ENCODE assay signal across 8 cellular contexts in genomic region chr5:181217111-181217804, GRCh38. TPM values are rescaled to one million over a fixed set of nuclear protein-coding genes. Genes with fewer than 3 reads are reported as not detected.
DNase-seq lines count a peak whose midpoint lies in the region; ATAC-seq and TF ChIP-seq lines count a peak whose summit lies in the region.

No MANE protein-coding gene starts in this region.

- H3K27ac ChIP-seq in HUES48 (ENCODE audit: low read depth, low read length) (no peak overlapping the region), ovary (peak overlapping the region; percentile 5 to 56)

- TF ChIP-seq CTCF in foreskin fibroblast (IDR thresholded peaks at IDR 0.05; ENCODE audit: low read depth, low read length) = no peak
- TF ChIP-seq CTCF in ovary (IDR thresholded peaks at IDR 0.05) = no peak

- no peaks in the 10 kb centered on the region for H3K9me3 ChIP-seq in HUES48 (ENCODE audit: control insufficient read depth, insufficient read depth, low read length)
- no peaks in the 10 kb centered on the region for H3K9me3 ChIP-seq in ovary

- H3K36me3 ChIP-seq in HUES48 (ENCODE audit: control insufficient read depth, insufficient read depth, low read length) (no peaks in the 10 kb centered on the region), ovary (no peaks in the 10 kb centered on the region)

- H3K4me1 ChIP-seq in HUES48 (ENCODE audit: control insufficient read depth, insufficient read depth, low read length) (no peaks in the 10 kb centered on the region), ovary (ENCODE audit: insufficient read depth) (peaks cover 3% of the 10 kb centered on the region)

- H3K9ac ChIP-seq in HUES48 (ENCODE audit: low read depth, low read length) = no peak overlapping the region

- DNase-seq in activated T-cell treated with anti-CD3 and anti-CD28 coated beads, Interleukin-2, amount 50 U/mL, for 1 hour = peak; percentile 72
- DNase-seq in foreskin fibroblast (peak; percentile 38 to 76), ovary (peak; percentile 53 to 70 (median 62)), NCI-H2029 (lab: John Stamatoyannopoulos, UW) (no peak), NCI-H82 (lab: John Stamatoyannopoulos, UW) (no peak)

- 1% methylated on average over 45 to 46 of the region's 46 CpGs for WGBS in ovary, 3 donors

- no peak for TF ChIP-seq EP300 in ovary (IDR thresholded peaks at IDR 0.05)

- TF ChIP-seq POLR2A in ovary (IDR thresholded peaks at IDR 0.05) = no peak

- peak; percentile 21 for ATAC-seq in GM18517 (IDR thresholded peaks at IDR 0.05; ENCODE audit: unreplicated experiment)
- ATAC-seq in HG03139 (IDR thresholded peaks at IDR 0.05; ENCODE audit: unreplicated experiment) = no peak

- H3K27me3 ChIP-seq in HUES48 (ENCODE audit: control insufficient read depth, insufficient read depth, low read length) (peaks cover 13% of the 10 kb centered on the region), ovary (no peaks in the 10 kb centered on the region)

- H3K4me3 ChIP-seq in HUES48 (ENCODE audit: low read depth, low read length) = peak overlapping the region; percentile 80
- H3K4me3 ChIP-seq in foreskin fibroblast (ENCODE audit: low read depth in 1 of 2, low read length in 2 of 2) = peak overlapping the region; percentile 40 to 41
- H3K4me3 ChIP-seq in ovary = peak overlapping the region; percentile 34

- intact Hi-C loops in ovary (cut with DNase I) = loop anchor here in 1 of 4 donors (2.0 kb wide), 1 partner anchor 26 kb away; no protein-coding TSS in a partner anchor

RNA-seq across cellular contexts. Expression of gene TRIM41, which starts 5.8 kb away (rescaled TPM):
- total RNA-seq in ovary = 10 to 100 TPM in 6 of 7 donors, 1 to 10 TPM in 1; 8.2 to 22.7 (median 17.6) TPM
- 10 to 100 TPM; 11.1 to 13.2 TPM for polyA plus RNA-seq in ovary

RNA-seq across cellular contexts. Expression of gene TRIM7, which starts 12.3 kb away (rescaled TPM):
- total RNA-seq in ovary = 1 to 10 TPM in 2 of 7 donors, under 1 TPM in 5; 0.34 to 2.9 (median 0.93) TPM
- under 1 TPM; 0.45 to 0.82 TPM for polyA plus RNA-seq in ovary

RNA-seq across cellular contexts. Expression of gene RACK1, which starts 26.4 kb away (rescaled TPM):
- 1,000 to 10,000 TPM; 2,570 to 4,531 (median 3,203) TPM for total RNA-seq in ovary
- polyA plus RNA-seq in ovary = 1,000 to 10,000 TPM; 2,702 to 4,895 TPM

RNA-seq across cellular contexts. Expression of gene TRIM52, which starts 43.7 kb away (rescaled TPM):
- total RNA-seq in ovary = 10 to 100 TPM; 13.0 to 18.8 (median 17.2) TPM
- 10 to 100 TPM; 13.5 to 15.3 TPM for polyA plus RNA-seq in ovary

Comparison
In these comparisons a context has a peak if more than half of its experiments do, and no peak if none do; other contexts are left out.
1. DNase-seq: peak in activated T-cell treated with anti-CD3 and anti-CD28 coated beads, Interleukin-2, amount 50 U/mL, for 1 hour (single experiment), foreskin fibroblast (2 of 2) and ovary (5 of 5); none in NCI-H2029 (single experiment) and NCI-H82 (single experiment).
2. Peak in every context shown above with its lines, with median percentiles within 50 percentile points of each other: H3K4me3 ChIP-seq.